In the genomic region with DNA sequence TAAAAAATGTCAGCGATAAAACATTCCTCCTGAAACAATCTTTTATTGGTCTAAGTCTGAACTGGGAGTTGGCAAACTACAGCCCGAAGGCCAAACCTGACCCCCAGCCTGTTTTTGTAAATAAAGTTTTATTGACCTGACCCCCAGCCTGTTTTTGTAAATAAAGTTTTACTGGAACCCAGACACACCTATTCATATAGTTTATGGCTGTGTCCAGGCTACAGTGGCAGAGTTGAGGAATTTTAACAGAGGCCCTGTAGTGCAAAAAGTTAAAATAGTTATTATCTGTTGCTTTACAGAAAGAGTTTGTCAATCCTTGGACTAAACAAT, we compare ENCODE assay signal across 1 cellular context.
TF ChIP-seq lines count a peak whose summit lies in the region.

No MANE protein-coding gene starts in this region.

TF ChIP-seq in HEK293, 187 proteins besides CTCF, POLR2A, EP300 and RAD21 (continued from another document):
- peak; percentile 43; the same call in 1 of the 2 replicates for TF ChIP-seq PRDM10 (tag by site-specific recombination; IDR thresholded peaks at IDR 0.05)
